Comparison of ENCODE assay signal across 2 cellular contexts in the genomic region with DNA sequence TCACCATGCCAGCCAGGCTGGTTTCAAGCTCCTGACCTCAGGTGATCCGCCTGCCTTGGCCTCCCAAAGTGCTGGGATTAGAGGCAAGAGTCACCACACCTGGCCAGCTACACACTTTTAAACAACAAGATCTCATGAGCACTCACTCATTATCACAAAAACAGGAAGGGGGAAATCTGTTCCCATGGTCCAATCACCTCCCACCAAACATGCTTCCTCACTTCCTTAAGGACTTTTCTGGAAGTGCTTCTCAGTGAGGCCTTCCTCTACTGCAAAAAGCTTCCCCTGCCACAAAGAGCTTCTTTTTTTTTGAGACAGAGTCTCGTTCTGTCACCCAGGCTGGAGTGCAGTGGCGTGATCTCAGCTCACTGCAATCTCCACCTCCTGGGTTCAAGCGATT.
TF ChIP-seq lines count a peak whose summit lies in the region.

No MANE protein-coding gene starts in this region.

TF ChIP-seq in HEK293, 187 proteins besides CTCF, POLR2A, EP300 and RAD21:
- TF ChIP-seq, protein P1, sequence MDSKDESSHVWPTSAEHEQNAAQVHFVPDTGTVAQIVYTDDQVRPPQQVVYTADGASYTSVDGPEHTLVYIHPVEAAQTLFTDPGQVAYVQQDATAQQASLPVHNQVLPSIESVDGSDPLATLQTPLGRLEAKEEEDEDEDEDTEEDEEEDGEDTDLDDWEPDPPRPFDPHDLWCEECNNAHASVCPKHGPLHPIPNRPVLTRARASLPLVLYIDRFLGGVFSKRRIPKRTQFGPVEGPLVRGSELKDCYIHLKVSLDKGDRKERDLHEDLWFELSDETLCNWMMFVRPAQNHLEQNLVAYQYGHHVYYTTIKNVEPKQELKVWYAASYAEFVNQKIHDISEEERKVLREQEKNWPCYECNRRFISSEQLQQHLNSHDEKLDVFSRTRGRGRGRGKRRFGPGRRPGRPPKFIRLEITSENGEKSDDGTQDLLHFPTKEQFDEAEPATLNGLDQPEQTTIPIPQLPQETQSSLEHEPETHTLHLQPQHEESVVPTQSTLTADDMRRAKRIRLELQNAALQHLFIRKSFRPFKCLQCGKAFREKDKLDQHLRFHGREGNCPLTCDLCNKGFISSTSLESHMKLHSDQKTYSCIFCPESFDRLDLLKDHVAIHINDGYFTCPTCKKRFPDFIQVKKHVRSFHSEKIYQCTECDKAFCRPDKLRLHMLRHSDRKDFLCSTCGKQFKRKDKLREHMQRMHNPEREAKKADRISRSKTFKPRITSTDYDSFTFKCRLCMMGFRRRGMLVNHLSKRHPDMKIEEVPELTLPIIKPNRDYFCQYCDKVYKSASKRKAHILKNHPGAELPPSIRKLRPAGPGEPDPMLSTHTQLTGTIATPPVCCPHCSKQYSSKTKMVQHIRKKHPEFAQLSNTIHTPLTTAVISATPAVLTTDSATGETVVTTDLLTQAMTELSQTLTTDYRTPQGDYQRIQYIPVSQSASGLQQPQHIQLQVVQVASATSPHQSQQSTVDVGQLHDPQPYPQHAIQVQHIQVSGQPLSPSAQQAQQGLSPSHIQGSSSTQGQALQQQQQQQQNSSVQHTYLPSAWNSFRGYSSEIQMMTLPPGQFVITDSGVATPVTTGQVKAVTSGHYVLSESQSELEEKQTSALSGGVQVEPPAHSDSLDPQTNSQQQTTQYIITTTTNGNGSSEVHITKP (tag by site-specific recombination; IDR thresholded peaks at IDR 0.05) = peak; percentile 35
- peak; percentile 5; the same call in 1 of the 2 replicates for TF ChIP-seq ZNF585B (tag by site-specific recombination; IDR thresholded peaks at IDR 0.05)

TF ChIP-seq in liver, 16 proteins besides CTCF, POLR2A, EP300 and RAD21:
- TF ChIP-seq, protein P2, sequence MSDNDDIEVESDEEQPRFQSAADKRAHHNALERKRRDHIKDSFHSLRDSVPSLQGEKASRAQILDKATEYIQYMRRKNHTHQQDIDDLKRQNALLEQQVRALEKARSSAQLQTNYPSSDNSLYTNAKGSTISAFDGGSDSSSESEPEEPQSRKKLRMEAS (IDR thresholded peaks at IDR 0.05) = peak; percentile 23
